ENCODE assay signal across 16 cellular contexts in genomic region chr9:92771309-92771708, GRCh38. TPM values are rescaled to one million over a fixed set of nuclear protein-coding genes. Genes with fewer than 3 reads are reported as not detected.
A peak's percentile ranks its signal among the peaks of the same experiment; 100 is the strongest.
DNase-seq lines count a peak whose midpoint lies in the region; ATAC-seq and TF ChIP-seq lines count a peak whose summit lies in the region.
"Had no signal": no experiment of that assay in that cellular context is flagged by ENCODE, and none has a peak within 500 bp of the region (broad histone marks: within the 10 kb centered on the region; RNA-seq: fewer than 3 reads in every experiment).

No MANE protein-coding gene starts in this region.

- no peak for TF ChIP-seq CTCF in RWPE1 (conservative IDR thresholded peaks at IDR 0.05; ENCODE audit: low read depth)
- no peak for TF ChIP-seq CTCF in esophagus squamous epithelium (IDR thresholded peaks at IDR 0.05)

- intact Hi-C loops in esophagus squamous epithelium (cut with DNase I), result no loop called here

- CTCF ChIA-PET in RWPE1 (lab: Yijun Ruan, JAX), result interaction anchor here (0.5 to 0.6 kb wide), 2 partner anchors 12 to 49 kb away, joined by 3 read pairs; no protein-coding TSS in a partner anchor

- no peak for TF ChIP-seq POLR2A in esophagus squamous epithelium (IDR thresholded peaks at IDR 0.05)

- no peaks in the 10 kb centered on the region for H4K20me1 ChIP-seq in BLaER1 treated with 17β-estradiol and CSF1 and Interleukin-3, amounts not matched to agents 10 nM and 100 nM

- H3K36me3 ChIP-seq in BLaER1 treated with 17β-estradiol and CSF1 and Interleukin-3, amounts not matched to agents 10 nM and 100 nM, result no peaks in the 10 kb centered on the region
- no peaks in the 10 kb centered on the region for H3K36me3 ChIP-seq in esophagus squamous epithelium
- H3K36me3 ChIP-seq: MG63 had no signal

- H3K4me3 ChIP-seq in BLaER1 treated with 17β-estradiol and CSF1 and Interleukin-3, amounts not matched to agents 10 nM and 100 nM, result no peak overlapping the region
- no peak overlapping the region for H3K4me3 ChIP-seq in esophagus squamous epithelium
- H3K4me3 ChIP-seq in skin epidermis, result no peak overlapping the region
- H3K4me3 ChIP-seq: MG63 had no signal

- no peaks in the 10 kb centered on the region for H3K27me3 ChIP-seq in BLaER1 treated with 17β-estradiol and CSF1 and Interleukin-3, amounts not matched to agents 10 nM and 100 nM
- H3K27me3 ChIP-seq in esophagus squamous epithelium, result no peaks in the 10 kb centered on the region
- H3K27me3 ChIP-seq: MG63 had no signal

- peaks cover 0 to 18% (median 4%) of the 10 kb centered on the region in 11 experiments; a peak in 12 of 22 replicates for H3K9me3 ChIP-seq in BLaER1 treated with 17β-estradiol and CSF1 and Interleukin-3, amounts not matched to agents 10 nM and 100 nM (replicated peaks in 1 of 11)
- no peaks in the 10 kb centered on the region for H3K9me3 ChIP-seq in esophagus squamous epithelium
- H3K9me3 ChIP-seq: MG63 had no signal

- 58 to 69% methylated on average over 5 of the region's 5 CpGs for WGBS in esophagus squamous epithelium, 2 donors

- no peak for ATAC-seq in left lobe of liver
- no peak for ATAC-seq in HG03095 (IDR thresholded peaks at IDR 0.05; ENCODE audit: unreplicated experiment)

- POLR2A ChIA-PET in RWPE1 (lab: Yijun Ruan, JAX; ENCODE audit: low non-redundant PET), result no interaction called here

- H3K9ac ChIP-seq in BLaER1 treated with 17β-estradiol and CSF1 and Interleukin-3, amounts not matched to agents 10 nM and 100 nM, result peak overlapping the region in 4 of 11 experiments; percentile 45 to 71 (median 50); a peak in 5 of 22 replicates

- peak overlapping the region in 10 of 11 experiments; percentile 44 to 85 (median 78); a peak in 20 of 22 replicates for H3K4me2 ChIP-seq in BLaER1 treated with 17β-estradiol and CSF1 and Interleukin-3, amounts not matched to agents 10 nM and 100 nM

- H3K4me1 ChIP-seq in BLaER1 treated with 17β-estradiol and CSF1 and Interleukin-3, amounts not matched to agents 10 nM and 100 nM, result peaks cover 36 to 56% (median 52%) of the 10 kb centered on the region in 10 experiments
- peaks cover 15 to 71% (median 32%) of the 10 kb centered on the region in 3 donors for H3K4me1 ChIP-seq in esophagus squamous epithelium

- DNase-seq in RWPE1 (ENCODE audit: low spot score) (no peak), esophagus squamous epithelium (lab: John Stamatoyannopoulos, UW) (no peak), left lobe of liver (ENCODE audit: low spot score) (no peak), GDM1 (lab: John Stamatoyannopoulos, UW) (no peak)
- DNase-seq: AML-193; CD8-positive, alpha-beta memory T cell; KBM-7; MG63; NCI-H1092 treated with DMSO at 0.1 percent for 48 hours; NCI-H1694 treated with DMSO at 0.1 percent for 48 hours; NCI-H446 treated with DMSO at 0.1 percent for 48 hours; NCI-H748 treated with DMSO at 0.1 percent for 48 hours; SIG-M5 had no signal

- peak overlapping the region in 10 of 11 experiments; percentile 61 to 90 (median 84); a peak in 21 of 22 replicates for H3K27ac ChIP-seq in BLaER1 treated with 17β-estradiol and CSF1 and Interleukin-3, amounts not matched to agents 10 nM and 100 nM
- H3K27ac ChIP-seq in RWPE1 (peak overlapping the region; percentile 86), esophagus squamous epithelium (peak overlapping the region; percentile 85 to 95 (median 89)), skin epidermis (peak overlapping the region in 20 of 21 experiments; percentile 62 to 93 (median 81))

RNA-seq across cellular contexts. Expression of gene BICD2, which starts 6.7 kb away (rescaled TPM):
- total RNA-seq in esophagus squamous epithelium (100 to 1,000 TPM in 1 of 4 donors, 10 to 100 TPM in 3; 81.7 to 116 (median 91.1) TPM), left lobe of liver (8.0 TPM)
